Comparison of ENCODE assay signal across 1 cellular context in the genomic region with DNA sequence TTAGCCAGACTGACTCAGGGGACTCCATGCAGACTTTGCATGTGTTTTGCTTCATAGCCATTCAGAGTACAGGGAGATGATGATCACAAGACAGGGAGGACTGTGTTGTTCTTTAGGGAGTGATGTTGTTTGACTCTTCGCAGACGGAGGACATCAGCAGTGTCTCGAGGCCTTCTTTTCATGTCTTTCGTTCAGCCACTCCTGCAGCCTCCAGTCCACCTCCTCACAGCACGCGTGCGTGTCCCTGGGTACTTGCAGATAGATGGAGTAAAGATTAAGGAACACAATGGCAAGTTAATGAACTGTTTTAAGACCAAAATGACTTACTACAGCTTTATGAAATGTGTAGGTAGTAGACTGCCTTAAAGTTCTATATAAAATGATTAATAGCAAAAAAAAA.
TF ChIP-seq lines count a peak whose summit lies in the region.

No MANE protein-coding gene starts in this region.

TF ChIP-seq in IMR-90, 13 proteins besides CTCF, POLR2A, EP300 and RAD21:
- no peak for TF ChIP-seq MXI1 (IDR thresholded peaks at IDR 0.05; ENCODE audit: borderline replicate concordance, low read depth, low read length)
- no peak for TF ChIP-seq MAFK (IDR thresholded peaks at IDR 0.05; ENCODE audit: low read depth, low read length)
- TF ChIP-seq SMC3 (IDR thresholded peaks at IDR 0.05; ENCODE audit: low read depth, low read length) = no peak
- TF ChIP-seq, protein P1, sequence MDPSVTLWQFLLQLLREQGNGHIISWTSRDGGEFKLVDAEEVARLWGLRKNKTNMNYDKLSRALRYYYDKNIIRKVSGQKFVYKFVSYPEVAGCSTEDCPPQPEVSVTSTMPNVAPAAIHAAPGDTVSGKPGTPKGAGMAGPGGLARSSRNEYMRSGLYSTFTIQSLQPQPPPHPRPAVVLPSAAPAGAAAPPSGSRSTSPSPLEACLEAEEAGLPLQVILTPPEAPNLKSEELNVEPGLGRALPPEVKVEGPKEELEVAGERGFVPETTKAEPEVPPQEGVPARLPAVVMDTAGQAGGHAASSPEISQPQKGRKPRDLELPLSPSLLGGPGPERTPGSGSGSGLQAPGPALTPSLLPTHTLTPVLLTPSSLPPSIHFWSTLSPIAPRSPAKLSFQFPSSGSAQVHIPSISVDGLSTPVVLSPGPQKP (IDR thresholded peaks at IDR 0.05; ENCODE audit: borderline replicate concordance, low read depth, low read length) = no peak
- TF ChIP-seq NFE2L2 (IDR thresholded peaks at IDR 0.05; ENCODE audit: low read depth, low read length) = no peak
- TF ChIP-seq MAZ (IDR thresholded peaks at IDR 0.05; ENCODE audit: borderline replicate concordance, low read depth, low read length) = no peak
- no peak for TF ChIP-seq CEBPB (IDR thresholded peaks at IDR 0.05; ENCODE audit: low read depth, low read length)
- no peak for TF ChIP-seq RFX5 (IDR thresholded peaks at IDR 0.05; ENCODE audit: low read depth, low read length)
- TF ChIP-seq RCOR1 (IDR thresholded peaks at IDR 0.05; ENCODE audit: insufficient replicate concordance, low read length) = no peak
- TF ChIP-seq, protein P2, sequence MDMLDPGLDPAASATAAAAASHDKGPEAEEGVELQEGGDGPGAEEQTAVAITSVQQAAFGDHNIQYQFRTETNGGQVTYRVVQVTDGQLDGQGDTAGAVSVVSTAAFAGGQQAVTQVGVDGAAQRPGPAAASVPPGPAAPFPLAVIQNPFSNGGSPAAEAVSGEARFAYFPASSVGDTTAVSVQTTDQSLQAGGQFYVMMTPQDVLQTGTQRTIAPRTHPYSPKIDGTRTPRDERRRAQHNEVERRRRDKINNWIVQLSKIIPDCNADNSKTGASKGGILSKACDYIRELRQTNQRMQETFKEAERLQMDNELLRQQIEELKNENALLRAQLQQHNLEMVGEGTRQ (IDR thresholded peaks at IDR 0.05; ENCODE audit: low read depth, low read length) = no peak
- TF ChIP-seq CHD1 (IDR thresholded peaks at IDR 0.05; ENCODE audit: low read depth, low read length) = no peak
- TF ChIP-seq FOS (IDR thresholded peaks at IDR 0.05; ENCODE audit: low read depth, low read length) = no peak
- no peak for TF ChIP-seq BHLHE40 (IDR thresholded peaks at IDR 0.05; ENCODE audit: low read depth, low read length)
